ENCODE assay signal across 8 cellular contexts in genomic region chr18:32469691-32470131, GRCh38. TPM values are rescaled to one million over a fixed set of nuclear protein-coding genes. Genes with fewer than 3 reads are reported as not detected.
A peak's percentile ranks its signal among the peaks of the same experiment; 100 is the strongest.
DNase-seq lines count a peak whose midpoint lies in the region; ATAC-seq, FAIRE-seq and TF ChIP-seq lines count a peak whose summit lies in the region.

No MANE protein-coding gene starts in this region.

- FAIRE-seq in HTR-8/SVneo (lab: Jason Lieb, UNC): no peak

- no peaks in the 10 kb centered on the region for H3K36me3 Mint-ChIP-seq in activated T-cell treated with anti-CD3 and anti-CD28 coated beads, Interleukin-2, amount 50 U/mL, for 4 hours (ENCODE audit: insufficient read depth)

- no peak for ATAC-seq in activated T-cell treated with anti-CD3 and anti-CD28 coated beads, Interleukin-2, amount 50 U/mL, for 4 hours

- H3K4me3 ChIP-seq in WI38 (ENCODE audit: low read depth, low read length) (peak overlapping the region; percentile 57), skeletal muscle cell (ENCODE audit: low read depth, low read length) (peak overlapping the region; percentile 75)

- no peaks in the 10 kb centered on the region for H3K9me3 Mint-ChIP-seq in activated T-cell treated with anti-CD3 and anti-CD28 coated beads, Interleukin-2, amount 50 U/mL, for 4 hours

- H3K4me1 Mint-ChIP-seq in activated T-cell treated with anti-CD3 and anti-CD28 coated beads, Interleukin-2, amount 50 U/mL, for 4 hours (ENCODE audit: low read depth): peaks cover 28% of the 10 kb centered on the region

- no peak for TF ChIP-seq CTCF in WI38 (IDR thresholded peaks at IDR 0.05; ENCODE audit: low read depth, low read length)

- H3K4me3 Mint-ChIP-seq in activated T-cell treated with anti-CD3 and anti-CD28 coated beads, Interleukin-2, amount 50 U/mL, for 4 hours: peak overlapping the region; percentile 79

- DNase-seq in activated T-cell treated with anti-CD3 and anti-CD28 coated beads, Interleukin-2, amount 50 U/mL, for 4 hours: no peak
- DNase-seq in activated T-cell treated with anti-CD3 and anti-CD28 coated beads, Interleukin-2, amount 50 U/mL, for 1 hour: no peak
- peak; percentile 2 for DNase-seq in germinal center (ENCODE audit: low spot score)
- DNase-seq in skeletal muscle cell (ENCODE audit: low read depth): no peak
- no peak for DNase-seq in iPS-NIHi7 (ENCODE audit: extremely low spot score)
- no peak for DNase-seq in HTR-8/SVneo (ENCODE audit: insufficient read length, low spot score)
- no peak for DNase-seq in NCI-H2107 treated with DMSO at 0.1 percent for 48 hours (lab: John Stamatoyannopoulos, UW; ENCODE audit: unreplicated experiment)

- peaks cover 53% of the 10 kb centered on the region for H3K27me3 Mint-ChIP-seq in activated T-cell treated with anti-CD3 and anti-CD28 coated beads, Interleukin-2, amount 50 U/mL, for 4 hours (ENCODE audit: low read depth)

RNA-seq across cellular contexts. Expression of gene GAREM1, which starts 1.0 kb away (rescaled TPM):
- under 1 TPM; 0.11 to 0.33 (median 0.30) TPM for total RNA-seq in activated T-cell treated with anti-CD3 and anti-CD28 coated beads, Interleukin-2, amount 50 U/mL, for 4 hours
